15 cellular contexts compared by ENCODE assay signal in the genomic region with DNA sequence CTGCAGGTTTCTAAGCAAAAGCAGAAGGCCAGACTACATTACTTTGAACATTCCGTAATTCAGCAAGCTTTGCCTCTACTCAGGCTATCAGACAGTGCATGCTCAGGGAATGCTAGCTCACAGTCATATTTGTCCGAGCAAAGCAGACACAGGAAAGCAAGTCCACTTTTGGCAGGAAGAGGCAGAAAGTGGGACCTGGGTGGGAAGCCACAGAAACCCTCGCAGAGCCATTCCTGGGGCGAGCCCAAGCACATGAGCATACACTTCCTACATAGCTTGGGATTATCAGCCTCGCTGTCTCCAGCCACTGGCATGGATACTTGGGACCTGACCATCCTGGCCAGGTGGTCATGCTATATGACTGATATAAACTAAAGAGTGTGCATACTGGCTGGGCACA.
DNase-seq lines count a peak whose midpoint lies in the region; ATAC-seq, FAIRE-seq and TF ChIP-seq lines count a peak whose summit lies in the region.
"Had no signal": no experiment of that assay in that cellular context is flagged by ENCODE, and none has a peak within 500 bp of the region (broad histone marks: within the 10 kb centered on the region; RNA-seq: fewer than 3 reads in every experiment).

No MANE protein-coding gene starts in this region.

- H4K91ac ChIP-seq in H1 (replicated peaks; ENCODE audit: insufficient read length, low read length) (no peak overlapping the region), trophoblast cell (ENCODE audit: low read depth, low read length) (peak overlapping the region; percentile 94)

- H2BK5ac ChIP-seq in H1 (ENCODE audit: low read depth, low read length): peak overlapping the region; percentile 3; the same call in 1 of the 2 replicates
- peak overlapping the region; percentile 90 for H2BK5ac ChIP-seq in trophoblast cell (ENCODE audit: low read depth, low read length, poor library complexity)

- H3K4me3 ChIP-seq in H7 (ENCODE audit: insufficient read depth, low read depth, low read length) (no peak overlapping the region), WERI-Rb-1 (ENCODE audit: low read depth, low read length) (no peak overlapping the region), H1 (ENCODE audit: extremely low read depth in 1 of 4, insufficient read depth in 2 of 4, low read depth in 3 of 4, low read length in 4 of 4) (no peak overlapping the region), trophoblast cell (ENCODE audit: low read depth, low read length) (no peak overlapping the region)
- H3K4me3 ChIP-seq: BLaER1 treated with 17β-estradiol and CSF1 and Interleukin-3, amounts not matched to agents 10 nM and 100 nM had no signal

- H3K14ac ChIP-seq in H1 (ENCODE audit: insufficient read length) (no peak overlapping the region), trophoblast cell (ENCODE audit: low read length) (peak overlapping the region; percentile 67)

- H3K18ac ChIP-seq in H1 (ENCODE audit: extremely low read depth, low read length) (no peak overlapping the region; the same call in 1 of the 2 replicates), trophoblast cell (ENCODE audit: low read length) (peak overlapping the region; percentile 55)

- no peak overlapping the region for H4K5ac ChIP-seq in H1 (ENCODE audit: insufficient read length, low read depth, low read length)

- H2BK20ac ChIP-seq in H1 (ENCODE audit: low read length): peak overlapping the region; percentile 74

- TF ChIP-seq CTCF in WERI-Rb-1 (IDR thresholded peaks at IDR 0.05; ENCODE audit: low read depth, low read length) (no peak), H1 (IDR thresholded peaks at IDR 0.05; ENCODE audit: control extremely low read depth in 1 of 3, insufficient read depth in 1 of 3, low read depth in 1 of 3, low read length in 3 of 3) (no peak)

- H4K8ac ChIP-seq in H1 (ENCODE audit: extremely low read depth, insufficient read depth, low read length): no peak overlapping the region
- H4K8ac ChIP-seq in trophoblast cell (ENCODE audit: low read depth, low read length): peak overlapping the region; percentile 55

- ATAC-seq in GM18861 (IDR thresholded peaks at IDR 0.05; ENCODE audit: unreplicated experiment): no peak

- H3K23me2 ChIP-seq in H1 (ENCODE audit: low read depth, low read length): no peaks in the 10 kb centered on the region

- no peak for TF ChIP-seq POLR2A in H1 (IDR thresholded peaks at IDR 0.05; ENCODE audit: control extremely low read depth in 1 of 2, low read depth in 2 of 2, low read length in 2 of 2)

- no peak overlapping the region for H3K9ac ChIP-seq in H1 (replicated peaks in 1 of 4; ENCODE audit: extremely low read depth in 1 of 4, low read depth in 3 of 4, low read length in 3 of 4)
- no peak overlapping the region for H3K9ac ChIP-seq in trophoblast cell (ENCODE audit: low read length)
- H3K9ac ChIP-seq: BLaER1 treated with 17β-estradiol and CSF1 and Interleukin-3, amounts not matched to agents 10 nM and 100 nM had no signal

- H3K56ac ChIP-seq in H1 (replicated peaks; ENCODE audit: insufficient read length, low read depth, low read length): no peak overlapping the region

- H3K4me1 ChIP-seq in H1 (replicated peaks in 1 of 4; ENCODE audit: control insufficient read depth in 3 of 4, insufficient read depth in 4 of 4, low read length in 3 of 4) (peaks cover 4 to 20% (median 13%) of the 10 kb centered on the region in 4 experiments), trophoblast cell (ENCODE audit: control insufficient read depth in 1 of 2, insufficient read depth in 2 of 2, low read length in 2 of 2) (peaks cover 24 to 30% of the 10 kb centered on the region in 2 experiments)

- H2BK120ac ChIP-seq in H1 (replicated peaks; ENCODE audit: low read depth, low read length): no peak overlapping the region
- peak overlapping the region; percentile 93 for H2BK120ac ChIP-seq in trophoblast cell (ENCODE audit: insufficient read depth, low read length, poor library complexity)

- POLR2A ChIA-PET in H1 (lab: Charles Lee; ENCODE audit: partially characterized antibody): interaction anchor here (0.6 to 2.6 kb wide), 3 partner anchors 15 to 313 kb away, joined by 3 to 6 read pairs (median 5); no protein-coding TSS in a partner anchor

- H3K79me2 ChIP-seq in H1 (ENCODE audit: control insufficient read depth in 1 of 2, insufficient read depth in 2 of 2, low read length in 2 of 2): no peaks in the 10 kb centered on the region
- H3K79me2 ChIP-seq in trophoblast cell (ENCODE audit: control insufficient read depth, insufficient read depth, low read length, poor library complexity): no peaks in the 10 kb centered on the region

- H3K36me3 ChIP-seq in H7 (replicated peaks; ENCODE audit: control insufficient read depth, insufficient read depth, low read length) (no peaks in the 10 kb centered on the region), WERI-Rb-1 (no peaks in the 10 kb centered on the region), H1 (ENCODE audit: control insufficient read depth in 2 of 4, insufficient read depth in 4 of 4, low read length in 3 of 4) (no peaks in the 10 kb centered on the region), trophoblast cell (ENCODE audit: control insufficient read depth in 1 of 2, insufficient read depth in 2 of 2, low read length in 2 of 2) (no peaks in the 10 kb centered on the region)
- H3K36me3 ChIP-seq: BLaER1 treated with 17β-estradiol and CSF1 and Interleukin-3, amounts not matched to agents 10 nM and 100 nM had no signal

- CTCF ChIA-PET in H1 (lab: Charles Lee; ENCODE audit: partially characterized antibody): interaction anchor here (0.7 to 1.9 kb wide), 11 partner anchors 11 to 544 kb away, joined by 3 to 9 read pairs (median 3); no protein-coding TSS in a partner anchor

- no peak overlapping the region for H4K12ac ChIP-seq in trophoblast cell (ENCODE audit: low read depth, low read length)

- peak overlapping the region; percentile 25; the same call in 1 of the 2 replicates for H2AK5ac ChIP-seq in H1 (ENCODE audit: low read depth, low read length)
- H2AK5ac ChIP-seq in trophoblast cell (ENCODE audit: low read length): no peak overlapping the region

- H3K79me1 ChIP-seq in H1 (ENCODE audit: low read depth, low read length) (no peaks in the 10 kb centered on the region), trophoblast cell (ENCODE audit: low read length) (peaks cover 24% of the 10 kb centered on the region)

- FAIRE-seq in H1 (lab: Jason Lieb, UNC): no peak
- FAIRE-seq: H54, HTR-8/SVneo had no signal

- H3K27ac ChIP-seq in WERI-Rb-1 (peak overlapping the region; percentile 11; the same call in 1 of the 2 replicates), H1 (ENCODE audit: low read depth, low read length) (no peak overlapping the region), trophoblast cell (ENCODE audit: low read depth, low read length) (peak overlapping the region; percentile 80)
- H3K27ac ChIP-seq: BLaER1 treated with 17β-estradiol and CSF1 and Interleukin-3, amounts not matched to agents 10 nM and 100 nM had no signal

- no peak for TF ChIP-seq RAD21 in H1 (IDR thresholded peaks at IDR 0.05 in 1 of 2, conservative IDR thresholded peaks at IDR 0.05 in 1 of 2; ENCODE audit: low read depth in 2 of 2, low read length in 2 of 2)

- no peak overlapping the region; the same call in 1 of the 2 replicates for H2BK12ac ChIP-seq in H1 (ENCODE audit: low read depth, low read length)
- peak overlapping the region; percentile 55 for H2BK12ac ChIP-seq in trophoblast cell (ENCODE audit: low read length)

- TF ChIP-seq EP300 in H1 (IDR thresholded peaks at IDR 0.05; ENCODE audit: borderline replicate concordance in 1 of 2, low read depth in 2 of 2, low read length in 2 of 2): no peak

- H3K4ac ChIP-seq in H1 (replicated peaks; ENCODE audit: insufficient read length, low read depth, low read length) (peak overlapping the region; percentile 15), trophoblast cell (ENCODE audit: low read depth, low read length) (peak overlapping the region; percentile 2)

- no peak overlapping the region for H3K23ac ChIP-seq in H1 (ENCODE audit: insufficient read length)
- H3K23ac ChIP-seq in trophoblast cell (ENCODE audit: low read length): no peak overlapping the region

- peak overlapping the region; percentile 46; the same call in 1 of the 2 replicates for H2BK15ac ChIP-seq in H1 (ENCODE audit: low read length)

- H4K20me1 ChIP-seq in H1 (replicated peaks in 1 of 2; ENCODE audit: control insufficient read depth in 1 of 2, insufficient read depth in 2 of 2, low read length in 2 of 2): no peaks in the 10 kb centered on the region

- H3K27me3 ChIP-seq in H7 (ENCODE audit: control insufficient read depth, insufficient read depth, low read length) (no peaks in the 10 kb centered on the region), WERI-Rb-1 (ENCODE audit: insufficient read depth, low read depth, severe bottlenecking) (no peaks in the 10 kb centered on the region), H1 (replicated peaks in 1 of 4; ENCODE audit: control insufficient read depth in 3 of 4, extremely low read depth in 1 of 4, insufficient read depth in 3 of 4, low read length in 3 of 4) (peaks cover 0 to 2% (median 0%) of the 10 kb centered on the region in 4 experiments; a peak in 1 of 7 replicates), trophoblast cell (ENCODE audit: insufficient read depth, low read length) (no peaks in the 10 kb centered on the region)

- no peak overlapping the region for H3K4me2 ChIP-seq in H1 (ENCODE audit: insufficient read depth in 1 of 2, low read depth in 2 of 2, low read length in 2 of 2)
- H3K4me2 ChIP-seq in trophoblast cell (ENCODE audit: low read length): no peak overlapping the region
- H3K4me2 ChIP-seq: BLaER1 treated with 17β-estradiol and CSF1 and Interleukin-3, amounts not matched to agents 10 nM and 100 nM had no signal

- WGBS in H1 (ENCODE audit: extremely low coverage in 1 of 2, insufficient coverage in 1 of 2, insufficient read length in 1 of 2, insufficient replicate concordance in 2 of 2, low coverage in 1 of 2, low lambda C conversion rate in 2 of 2, missing lambda C conversion rate in 1 of 2), 2 experiments: 79% methylated on average over 5 of the region's 5 CpGs; no CpG with 5 or more reads in 1 of the 2 experiments
- no CpG with 5 or more reads among the region's 5 CpGs for WGBS in trophoblast cell (ENCODE audit: extremely low coverage, insufficient coverage, insufficient read length)

- no peak overlapping the region for H2AFZ ChIP-seq in H1 (ENCODE audit: low read length)
- no peak overlapping the region for H2AFZ ChIP-seq in trophoblast cell (ENCODE audit: insufficient read depth, low read length, poor library complexity)

- DNase-seq in H7 (peak; percentile 23), WERI-Rb-1 (no peak), H1 (ENCODE audit: low read depth in 1 of 2, low spot score in 2 of 2) (peak in 1 of 2 experiments; percentile 39), trophoblast cell (no peak), SK-N-DZ (ENCODE audit: low spot score) (no peak), NCI-H2029 (lab: John Stamatoyannopoulos, UW) (no peak), NCI-H1436 (lab: John Stamatoyannopoulos, UW) (no peak)
- DNase-seq: ACHN; CD4-positive, CD25-positive, alpha-beta regulatory T cell; DMS53; GF-D8 had no signal

- no peaks in the 10 kb centered on the region for H3K9me3 ChIP-seq in WERI-Rb-1 (ENCODE audit: severe bottlenecking)
- no peaks in the 10 kb centered on the region for H3K9me3 ChIP-seq in H1 (ENCODE audit: insufficient read depth in 2 of 2, low read depth in 1 of 2, low read length in 1 of 2)
- no peaks in the 10 kb centered on the region for H3K9me3 ChIP-seq in trophoblast cell (ENCODE audit: insufficient read depth, low read depth, low read length)

TF ChIP-seq in H1, 55 proteins besides CTCF, POLR2A, EP300 and RAD21 (continues in another document):
- TF ChIP-seq KDM5A (IDR thresholded peaks at IDR 0.05; ENCODE audit: low read length): no peak
